In the genomic region with DNA sequence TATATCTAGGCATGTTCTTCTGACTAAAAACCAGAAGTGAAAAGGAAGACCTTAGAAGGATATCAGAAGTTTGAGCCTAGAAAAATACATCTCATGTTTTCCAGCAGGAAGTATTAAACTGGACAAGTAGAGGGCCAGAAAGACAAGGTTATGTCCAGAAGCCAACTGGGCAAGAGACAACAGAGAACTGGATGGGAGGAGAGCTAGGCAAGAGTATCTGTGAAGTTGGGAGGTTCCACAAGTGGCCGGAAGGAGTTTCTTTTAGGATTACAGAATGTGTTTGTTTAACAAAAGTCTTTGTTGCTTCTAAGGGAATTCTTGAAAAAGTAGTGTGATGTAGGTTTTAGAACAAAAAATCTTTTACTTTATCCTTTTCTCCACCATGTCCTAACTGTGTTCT, we compare ENCODE assay signal across 27 cellular contexts.
"Had no signal": no experiment of that assay in that cellular context is flagged by ENCODE, and none has a peak within 500 bp of the region (broad histone marks: within the 10 kb centered on the region; RNA-seq: fewer than 3 reads in every experiment).

No MANE protein-coding gene starts in this region.

- H3K4me1 ChIP-seq: body of pancreas had no signal

- H3K27me3 ChIP-seq: body of pancreas had no signal

- H3K9ac ChIP-seq: KMS-11, SK-N-SH had no signal

- H3K4me2 ChIP-seq: KMS-11, SK-N-SH had no signal

- H3K27me3 Mint-ChIP-seq: activated CD4-positive, alpha-beta T cell treated with anti-CD3 and anti-CD28 coated beads, Interleukin-2, amount 10 ng/mL, durations not matched to agents 7 days and 5 days had no signal

- H3K4me3 Mint-ChIP-seq: activated CD4-positive, alpha-beta memory T cell treated with anti-CD3 and anti-CD28 coated beads for 36 hours; activated CD4-positive, alpha-beta T cell treated with anti-CD3 and anti-CD28 coated beads, Interleukin-2, amount 10 ng/mL, durations not matched to agents 7 days and 5 days; activated naive CD4-positive, alpha-beta T cell treated with anti-CD3 and anti-CD28 coated beads for 36 hours; activated naive CD8-positive, alpha-beta T cell treated with anti-CD3 and anti-CD28 coated beads for 36 hours; activated T-cell treated with anti-CD3 and anti-CD28 coated beads, Interleukin-2, amount 50 U/mL, for 4 hours; central memory CD8-positive, alpha-beta T cell; IgD-negative memory B cell had no signal

- ATAC-seq: activated T-cell treated with anti-CD3 and anti-CD28 coated beads, Interleukin-2, amount 50 U/mL, for 4 hours; Panc1; Right ventricle myocardium inferior had no signal

- FAIRE-seq: bronchial epithelial cell had no signal

- H3K4me3 ChIP-seq: body of pancreas had no signal

- H3K27ac Mint-ChIP-seq: activated CD4-positive, alpha-beta memory T cell treated with anti-CD3 and anti-CD28 coated beads for 36 hours; activated CD4-positive, alpha-beta T cell treated with anti-CD3 and anti-CD28 coated beads, Interleukin-2, amount 10 ng/mL, durations not matched to agents 7 days and 5 days; activated naive CD4-positive, alpha-beta T cell treated with anti-CD3 and anti-CD28 coated beads for 36 hours; activated naive CD8-positive, alpha-beta T cell treated with anti-CD3 and anti-CD28 coated beads for 36 hours had no signal

- H3K9me3 ChIP-seq: SK-N-SH had no signal

- DNase-seq: activated CD4-positive, alpha-beta memory T cell treated with anti-CD3 and anti-CD28 coated beads for 36 hours; activated CD4-positive, alpha-beta T cell treated with anti-CD3 and anti-CD28 coated beads, Interleukin-2, amount 10 ng/mL, durations not matched to agents 7 days and 5 days; activated CD4-positive, CD25-positive, alpha-beta regulatory T cell; activated CD8-positive, alpha-beta memory T cell treated with anti-CD3 and anti-CD28 coated beads for 24 hours; activated gamma-delta T cell; activated naive CD4-positive, alpha-beta T cell treated with anti-CD3 and anti-CD28 coated beads for 36 hours; activated naive CD8-positive, alpha-beta T cell treated with anti-CD3 and anti-CD28 coated beads for 36 hours; activated T-cell treated with anti-CD3 and anti-CD28 coated beads, Interleukin-2, amount 50 U/mL, for 4 hours; NCI-H1092 treated with DMSO at 0.1 percent for 48 hours; NCI-H1417 treated with DMSO at 0.1 percent for 48 hours; NCI-H1694; NCI-H2029 treated with DMSO at 0.1 percent for 48 hours; NCI-H2227 treated with DMSO at 0.1 percent for 48 hours; NCI-H526; NCI-H82; OCI-M1; RPMI8226; SK-N-SH; T-helper 1 cell had no signal

- H3K27ac ChIP-seq: body of pancreas, KMS-11, VCaP had no signal

- H3K4me1 Mint-ChIP-seq: activated CD4-positive, alpha-beta T cell treated with anti-CD3 and anti-CD28 coated beads, Interleukin-2, amount 10 ng/mL, durations not matched to agents 7 days and 5 days; activated naive CD8-positive, alpha-beta T cell treated with anti-CD3 and anti-CD28 coated beads for 36 hours; central memory CD8-positive, alpha-beta T cell; IgD-negative memory B cell had no signal
